Comparison of ENCODE assay signal across 9 cellular contexts in the genomic region with DNA sequence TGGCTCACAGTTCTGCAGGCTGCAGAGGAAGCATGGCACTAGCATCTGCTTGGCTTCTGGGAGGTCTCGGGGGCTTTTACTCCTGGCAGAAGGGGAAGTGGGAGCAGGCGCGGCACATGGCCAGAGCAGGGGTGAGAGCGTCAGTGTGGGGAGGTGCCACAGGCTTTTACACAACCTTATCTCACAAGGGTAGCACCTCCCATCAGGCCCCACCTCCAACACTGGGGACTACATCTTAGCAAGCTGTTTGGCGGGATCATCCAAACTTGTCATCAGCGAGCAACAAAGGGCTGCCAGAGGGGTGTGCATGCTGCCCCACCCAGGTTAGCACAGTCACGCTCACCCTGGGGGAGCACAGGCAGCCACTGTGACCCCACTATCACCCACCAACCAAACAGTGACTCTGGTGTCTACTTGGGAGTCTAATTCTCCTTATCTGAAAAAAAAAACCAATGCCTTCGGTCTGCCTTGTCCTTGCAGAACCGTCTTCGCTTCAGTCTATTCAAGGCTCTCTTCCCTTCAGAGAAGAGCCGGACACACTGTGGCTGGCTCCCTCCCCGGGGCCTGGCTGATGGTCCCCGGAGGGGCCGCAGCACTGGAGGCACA. TPM values are rescaled to one million over a fixed set of nuclear protein-coding genes. Genes with fewer than 3 reads are reported as not detected.
DNase-seq lines count a peak whose midpoint lies in the region; ATAC-seq and TF ChIP-seq lines count a peak whose summit lies in the region.
"Had no signal": no experiment of that assay in that cellular context is flagged by ENCODE, and none has a peak within 500 bp of the region (broad histone marks: within the 10 kb centered on the region; RNA-seq: fewer than 3 reads in every experiment).

No MANE protein-coding gene starts in this region.

- H2BK5ac ChIP-seq in H9 (ENCODE audit: insufficient read length, low read length): no peak overlapping the region

- H3K4ac ChIP-seq in H9 (ENCODE audit: low read depth, low read length): no peak overlapping the region

- TF ChIP-seq POLR2A in spleen (IDR thresholded peaks at IDR 0.05): no peak

- peak overlapping the region; percentile 37 for H3K4me3 ChIP-seq in WERI-Rb-1 (ENCODE audit: low read depth, low read length)
- no peak overlapping the region for H3K4me3 ChIP-seq in right cardiac atrium (ENCODE audit: low read length)
- no peak overlapping the region for H3K4me3 ChIP-seq in spleen

- H3K4me2 ChIP-seq in H9 (ENCODE audit: insufficient read depth, insufficient read length, low read length): no peak overlapping the region

- no peak overlapping the region for H3K56ac ChIP-seq in H9 (ENCODE audit: insufficient read length, low read depth, low read length)

- H2BK120ac ChIP-seq in H9 (ENCODE audit: low read depth, low read length, poor library complexity, severe bottlenecking): no peak overlapping the region

- H3K18ac ChIP-seq in H9 (ENCODE audit: insufficient read length, low read depth, low read length): no peak overlapping the region

- intact Hi-C loops in right cardiac atrium (cut with DNase I): no loop called here
- intact Hi-C loops in spleen (cut with DNase I; ENCODE audit: low total_unique reads): no loop called here

- no peaks in the 10 kb centered on the region for H3K4me1 ChIP-seq in right cardiac atrium (ENCODE audit: control insufficient read depth, insufficient read depth, low read length)
- H3K4me1 ChIP-seq in spleen: peaks cover 0 to 46% (median 13%) of the 10 kb centered on the region in 6 donors
- no peaks in the 10 kb centered on the region for H3K4me1 ChIP-seq in H9 (ENCODE audit: insufficient read depth, low read length)

- DNase-seq in Kasumi-1 (lab: John Stamatoyannopoulos, UW) (peak; percentile 54 to 59), WERI-Rb-1 (peak; percentile 67), right cardiac atrium (peak; percentile 67 to 86 (median 83)), spleen (peak; percentile 75), GOT3 (lab: John Stamatoyannopoulos, UW) (no peak), glomerular visceral epithelial cell (ENCODE audit: extremely low spot score) (no peak), H9 (no peak)
- DNase-seq: activated CD8-positive, alpha-beta memory T cell treated with anti-CD3 and anti-CD28 coated beads, Interleukin-2, amount 50 U/mL, for 4 hours had no signal

- H2BK15ac ChIP-seq in H9 (ENCODE audit: low read depth, low read length): no peak overlapping the region

- no peaks in the 10 kb centered on the region for H4K20me1 ChIP-seq in H9 (ENCODE audit: control insufficient read depth, insufficient read depth, insufficient read length)

- no peaks in the 10 kb centered on the region for H3K79me2 ChIP-seq in H9 (ENCODE audit: insufficient read depth, low read length)

- no peak overlapping the region for H2BK20ac ChIP-seq in H9 (ENCODE audit: low read depth, low read length, poor library complexity, severe bottlenecking)

- no peak overlapping the region for H3K9ac ChIP-seq in H9 (ENCODE audit: extremely low read depth, insufficient read length, low read length)

- H3K27me3 ChIP-seq in WERI-Rb-1 (ENCODE audit: insufficient read depth, low read depth, severe bottlenecking): no peaks in the 10 kb centered on the region
- no peaks in the 10 kb centered on the region for H3K27me3 ChIP-seq in right cardiac atrium (ENCODE audit: control insufficient read depth, insufficient read depth)
- H3K27me3 ChIP-seq in spleen (replicated peaks in 1 of 7): no peaks in the 10 kb centered on the region
- H3K27me3 ChIP-seq in H9 (ENCODE audit: insufficient read depth, low read length): no peaks in the 10 kb centered on the region

- H3K27me3 Mint-ChIP-seq in H9 (ENCODE audit: low read depth): no peaks in the 10 kb centered on the region; the same call in none of the 2 replicates

- peak; percentile 75 to 77 for ATAC-seq in right cardiac atrium
- no peak for ATAC-seq in HG02678 (IDR thresholded peaks at IDR 0.05; ENCODE audit: unreplicated experiment)

- H3K27ac ChIP-seq in WERI-Rb-1 (peak overlapping the region; percentile 68), right cardiac atrium (ENCODE audit: low read length) (no peak overlapping the region), spleen (peak overlapping the region in 1 of 8 donors; percentile 25), H9 (ENCODE audit: insufficient read length, low read depth, low read length) (no peak overlapping the region)

- no peak overlapping the region for H4K91ac ChIP-seq in H9 (ENCODE audit: insufficient read length, low read depth, low read length)

- no peaks in the 10 kb centered on the region for H3K9me3 ChIP-seq in WERI-Rb-1 (ENCODE audit: severe bottlenecking)
- no peaks in the 10 kb centered on the region for H3K9me3 ChIP-seq in right cardiac atrium (ENCODE audit: control insufficient read depth, low read length)
- H3K9me3 ChIP-seq in spleen: no peaks in the 10 kb centered on the region
- H3K9me3 ChIP-seq in H9 (ENCODE audit: control insufficient read depth, low read depth, low read length): no peaks in the 10 kb centered on the region

- TF ChIP-seq CTCF in WERI-Rb-1 (IDR thresholded peaks at IDR 0.05; ENCODE audit: low read depth, low read length) (no peak), spleen (IDR thresholded peaks at IDR 0.05 in 8 of 11, conservative IDR thresholded peaks at IDR 0.05 in 3 of 11) (no peak), H9 (conservative IDR thresholded peaks at IDR 0.05) (no peak)

- no peak overlapping the region for H2AK5ac ChIP-seq in H9 (ENCODE audit: insufficient read length, low read length)

- peaks cover 3 to 20% of the 10 kb centered on the region in 2 experiments; a peak in 3 of 4 replicates for H3K4me1 Mint-ChIP-seq in H9

- no peak overlapping the region for H3K4me3 Mint-ChIP-seq in H9

- no peak overlapping the region for H2BK12ac ChIP-seq in H9 (ENCODE audit: insufficient read length, low read depth, low read length)

- WGBS in right cardiac atrium: 33% methylated on average over 14 of the region's 14 CpGs
- 55 to 67% (median 59%) methylated on average over 13 to 14 of the region's 14 CpGs for WGBS in spleen, 5 donors
- WGBS in H9 (ENCODE audit: extremely low coverage, insufficient read length, low lambda C conversion rate): no CpG with 5 or more reads among the region's 14 CpGs

- peaks cover 5 to 12% (median 10%) of the 10 kb centered on the region in 3 experiments; a peak in 5 of 7 replicates for H3K36me3 Mint-ChIP-seq in H9 (ENCODE audit: insufficient read depth in 1 of 3, low read depth in 3 of 3)

- H3K36me3 ChIP-seq in WERI-Rb-1 (0 out of 2 replicates have a peak, but pooled peaks cover 2% of the 10 kb centered on the region), spleen (peaks cover 0 to 74% (median 21%) of the 10 kb centered on the region in 6 donors)

- H3K79me1 ChIP-seq in H9 (ENCODE audit: insufficient read depth, low read depth, low read length, poor library complexity, severe bottlenecking): no peaks in the 10 kb centered on the region

- no peak overlapping the region for H3K14ac ChIP-seq in H9 (ENCODE audit: insufficient read depth, low read length)

- H2AFZ ChIP-seq in H9 (ENCODE audit: low read length): no peak overlapping the region

- no peaks in the 10 kb centered on the region for H3K9me3 Mint-ChIP-seq in H9

- no peak overlapping the region; a peak in 3 of 7 replicates for H3K27ac Mint-ChIP-seq in H9

- no peak overlapping the region for H4K8ac ChIP-seq in H9 (replicated peaks; ENCODE audit: insufficient read length, low read depth, low read length)

- H4K5ac ChIP-seq in H9 (ENCODE audit: insufficient read length, low read depth, low read length): no peak overlapping the region

- no peak overlapping the region for H3T11ph ChIP-seq in H9 (ENCODE audit: low read length)

- no peaks in the 10 kb centered on the region for H3K23me2 ChIP-seq in H9 (ENCODE audit: insufficient read length, low read depth, low read length, poor library complexity, severe bottlenecking)

- H3K23ac ChIP-seq in H9 (ENCODE audit: insufficient read length, low read depth, low read length): no peak overlapping the region

RNA-seq across cellular contexts. Expression of gene YPEL1, which starts 19.0 kb away (rescaled TPM):
- 10 to 100 TPM in 1 of 4 donors, 1 to 10 TPM in 3; 4.7 to 12.5 (median 6.4) TPM for total RNA-seq in right cardiac atrium
- polyA plus RNA-seq in right cardiac atrium: 4.1 TPM
- 10 to 100 TPM in 5 of 7 donors, 1 to 10 TPM in 2; 6.9 to 21.3 (median 14.6) TPM for total RNA-seq in spleen
- polyA plus RNA-seq in spleen: 1 to 10 TPM; 4.8 to 6.4 (median 5.4) TPM
- 5.4 and 8.1 TPM in 2 replicates for total RNA-seq in H9 (2021)

Comparison
In these comparisons a context has a peak if more than half of its experiments do, and no peak if none do; other contexts are left out.
1. DNase-seq: peak in Kasumi-1 (2 of 2), WERI-Rb-1 (single experiment), right cardiac atrium (3 of 3) and spleen (single experiment); none in GOT3 (single experiment), glomerular visceral epithelial cell (single experiment) and H9 (single experiment).